In genomic region chrY:21105529-21105928, GRCh38 we compare ENCODE assay signal across 14 cellular contexts.
A peak's percentile ranks its signal among the peaks of the same experiment; 100 is the strongest.
DNase-seq lines count a peak whose midpoint lies in the region; ATAC-seq lines count a peak whose summit lies in the region.
"Had no signal": no experiment of that assay in that cellular context is flagged by ENCODE, and none has a peak within 500 bp of the region (broad histone marks: within the 10 kb centered on the region; RNA-seq: fewer than 3 reads in every experiment).

No MANE protein-coding gene starts in this region.

- H3K4me3 Mint-ChIP-seq in activated CD4-positive, alpha-beta T cell treated with anti-CD3 and anti-CD28 coated beads for 36 hours, result no peak overlapping the region
- no peak overlapping the region for H3K4me3 Mint-ChIP-seq in activated naive CD4-positive, alpha-beta T cell treated with anti-CD3 and anti-CD28 coated beads, Interleukin-2, amount 50 U/mL, for 24 hours
- peak overlapping the region; percentile 45 for H3K4me3 Mint-ChIP-seq in activated T-helper 1 cell treated with anti-CD3 and anti-CD28 coated beads, Interleukin-12 subunit alpha, Interleukin-12 subunit beta, Interleukin-2, Interleukin-4 antibody, amounts not matched to agents 30 ng/mL and 10 ng/mL and 1 ng/mL, durations not matched to agents 14 hours and 24 hours and 36 hours
- H3K4me3 Mint-ChIP-seq in activated naive CD8-positive, alpha-beta T cell treated with anti-CD3 and anti-CD28 coated beads, Interleukin-2, amount 50 U/mL, for 24 hours, result no peak overlapping the region
- H3K4me3 Mint-ChIP-seq: CD4-positive, CD25-positive, alpha-beta regulatory T cell had no signal

- CTCF ChIA-PET in activated CD4-positive, alpha-beta T cell treated with anti-CD3 and anti-CD28 coated beads for 36 hours (lab: Charles Lee), result no interaction called here

- H3K4me1 Mint-ChIP-seq in activated CD4-positive, alpha-beta T cell treated with anti-CD3 and anti-CD28 coated beads for 36 hours, result peaks cover 33% of the 10 kb centered on the region
- H3K4me1 Mint-ChIP-seq in activated naive CD4-positive, alpha-beta T cell treated with anti-CD3 and anti-CD28 coated beads, Interleukin-2, amount 50 U/mL, for 24 hours, result peaks cover 46% of the 10 kb centered on the region
- H3K4me1 Mint-ChIP-seq in activated T-helper 1 cell treated with anti-CD3 and anti-CD28 coated beads, Interleukin-12 subunit alpha, Interleukin-12 subunit beta, Interleukin-2, Interleukin-4 antibody, amounts not matched to agents 30 ng/mL and 10 ng/mL and 1 ng/mL, durations not matched to agents 14 hours and 24 hours and 36 hours (ENCODE audit: low read depth), result peaks cover 47% of the 10 kb centered on the region
- peaks cover 16% of the 10 kb centered on the region for H3K4me1 Mint-ChIP-seq in activated naive CD8-positive, alpha-beta T cell treated with anti-CD3 and anti-CD28 coated beads, Interleukin-2, amount 50 U/mL, for 24 hours

- DNase-seq in activated CD4-positive, alpha-beta T cell treated with anti-CD3 and anti-CD28 coated beads for 36 hours, result no peak
- DNase-seq in activated CD4-positive, alpha-beta T cell treated with anti-CD3 and anti-CD28 coated beads, Interleukin-2, amount 50 U/mL, for 1 hour, result no peak
- no peak for DNase-seq in activated naive CD4-positive, alpha-beta T cell treated with Interleukin-2 at 50 U/mL for 16 hours
- no peak for DNase-seq in activated T-helper 1 cell treated with anti-CD3 and anti-CD28 coated beads, Interleukin-12 subunit alpha, Interleukin-12 subunit beta, Interleukin-2, Interleukin-4 antibody, amounts not matched to agents 30 ng/mL and 10 ng/mL and 1 ng/mL, durations not matched to agents 14 hours and 24 hours and 36 hours (ENCODE audit: low spot score)
- no peak for DNase-seq in activated naive CD8-positive, alpha-beta T cell treated with anti-CD3 and anti-CD28 coated beads, Interleukin-2, amount 50 U/mL, for 24 hours
- no peak for DNase-seq in NCI-H146 treated with DMSO at 0.1 percent for 48 hours (lab: John Stamatoyannopoulos, UW; ENCODE audit: unreplicated experiment)
- DNase-seq: 8988T; AML-193; CD4-positive, CD25-positive, alpha-beta regulatory T cell; DMS53; GM23248 had no signal

- peak; percentile 70 for ATAC-seq in activated CD4-positive, alpha-beta T cell treated with anti-CD3 and anti-CD28 coated beads for 36 hours
- ATAC-seq in activated naive CD8-positive, alpha-beta T cell treated with anti-CD3 and anti-CD28 coated beads, Interleukin-2, amount 50 U/mL, for 24 hours, result peak; percentile 15
- no peak for ATAC-seq in GM18907 (IDR thresholded peaks at IDR 0.05; ENCODE audit: unreplicated experiment)
- ATAC-seq: HCT116 had no signal

- POLR2A ChIA-PET in activated CD4-positive, alpha-beta T cell treated with anti-CD3 and anti-CD28 coated beads for 36 hours (lab: Charles Lee), result no interaction called here

- H3K9me3 Mint-ChIP-seq in activated CD4-positive, alpha-beta T cell treated with anti-CD3 and anti-CD28 coated beads for 36 hours (ENCODE audit: low read depth), result no peaks in the 10 kb centered on the region
- no peaks in the 10 kb centered on the region for H3K9me3 Mint-ChIP-seq in activated naive CD4-positive, alpha-beta T cell treated with anti-CD3 and anti-CD28 coated beads, Interleukin-2, amount 50 U/mL, for 24 hours
- H3K9me3 Mint-ChIP-seq in activated T-helper 1 cell treated with anti-CD3 and anti-CD28 coated beads, Interleukin-12 subunit alpha, Interleukin-12 subunit beta, Interleukin-2, Interleukin-4 antibody, amounts not matched to agents 30 ng/mL and 10 ng/mL and 1 ng/mL, durations not matched to agents 14 hours and 24 hours and 36 hours, result peaks cover 3% of the 10 kb centered on the region
- no peaks in the 10 kb centered on the region for H3K9me3 Mint-ChIP-seq in activated naive CD8-positive, alpha-beta T cell treated with anti-CD3 and anti-CD28 coated beads, Interleukin-2, amount 50 U/mL, for 24 hours

- no peaks in the 10 kb centered on the region for H3K36me3 Mint-ChIP-seq in activated CD4-positive, alpha-beta T cell treated with anti-CD3 and anti-CD28 coated beads for 36 hours (ENCODE audit: low read depth)
- peaks cover 2% of the 10 kb centered on the region for H3K36me3 Mint-ChIP-seq in activated naive CD4-positive, alpha-beta T cell treated with anti-CD3 and anti-CD28 coated beads, Interleukin-2, amount 50 U/mL, for 24 hours
- H3K36me3 Mint-ChIP-seq in activated T-helper 1 cell treated with anti-CD3 and anti-CD28 coated beads, Interleukin-12 subunit alpha, Interleukin-12 subunit beta, Interleukin-2, Interleukin-4 antibody, amounts not matched to agents 30 ng/mL and 10 ng/mL and 1 ng/mL, durations not matched to agents 14 hours and 24 hours and 36 hours (ENCODE audit: low read depth), result peaks cover 2% of the 10 kb centered on the region
- no peaks in the 10 kb centered on the region for H3K36me3 Mint-ChIP-seq in activated naive CD8-positive, alpha-beta T cell treated with anti-CD3 and anti-CD28 coated beads, Interleukin-2, amount 50 U/mL, for 24 hours (ENCODE audit: low read depth)
- H3K36me3 Mint-ChIP-seq: CD4-positive, CD25-positive, alpha-beta regulatory T cell had no signal

- H3K27ac Mint-ChIP-seq in activated CD4-positive, alpha-beta T cell treated with anti-CD3 and anti-CD28 coated beads for 36 hours, result peak overlapping the region; percentile 84
- H3K27ac Mint-ChIP-seq in activated naive CD4-positive, alpha-beta T cell treated with anti-CD3 and anti-CD28 coated beads, Interleukin-2, amount 50 U/mL, for 24 hours, result peak overlapping the region; percentile 85
- H3K27ac Mint-ChIP-seq in activated T-helper 1 cell treated with anti-CD3 and anti-CD28 coated beads, Interleukin-12 subunit alpha, Interleukin-12 subunit beta, Interleukin-2, Interleukin-4 antibody, amounts not matched to agents 30 ng/mL and 10 ng/mL and 1 ng/mL, durations not matched to agents 14 hours and 24 hours and 36 hours, result peak overlapping the region; percentile 94
- H3K27ac Mint-ChIP-seq in activated naive CD8-positive, alpha-beta T cell treated with anti-CD3 and anti-CD28 coated beads, Interleukin-2, amount 50 U/mL, for 24 hours, result peak overlapping the region; percentile 55

- intact Hi-C loops in activated CD4-positive, alpha-beta T cell treated with anti-CD3 and anti-CD28 coated beads for 36 hours (cut with DNase I, micrococcal nuclease), result loop anchor here in 1 of 2 experiments (10.0 kb wide), 1 partner anchor 531 kb away; the partner anchor contains the start of gene EIF1AY
- intact Hi-C loops in activated T-helper 1 cell treated with anti-CD3 and anti-CD28 coated beads, Interleukin-12 subunit alpha, Interleukin-12 subunit beta, Interleukin-2, Interleukin-4 antibody, amounts not matched to agents 30 ng/mL and 10 ng/mL and 1 ng/mL, durations not matched to agents 14 hours and 24 hours and 36 hours (cut with micrococcal nuclease), result loop anchor here (2.0 to 5.0 kb wide), 6 partner anchors 71 to 529 kb away; no protein-coding TSS in a partner anchor

- H3K27me3 Mint-ChIP-seq in activated CD4-positive, alpha-beta T cell treated with anti-CD3 and anti-CD28 coated beads for 36 hours, result no peaks in the 10 kb centered on the region
- no peaks in the 10 kb centered on the region for H3K27me3 Mint-ChIP-seq in activated naive CD4-positive, alpha-beta T cell treated with anti-CD3 and anti-CD28 coated beads, Interleukin-2, amount 50 U/mL, for 24 hours
- H3K27me3 Mint-ChIP-seq in activated T-helper 1 cell treated with anti-CD3 and anti-CD28 coated beads, Interleukin-12 subunit alpha, Interleukin-12 subunit beta, Interleukin-2, Interleukin-4 antibody, amounts not matched to agents 30 ng/mL and 10 ng/mL and 1 ng/mL, durations not matched to agents 14 hours and 24 hours and 36 hours (ENCODE audit: insufficient read depth), result no peaks in the 10 kb centered on the region
- no peaks in the 10 kb centered on the region for H3K27me3 Mint-ChIP-seq in activated naive CD8-positive, alpha-beta T cell treated with anti-CD3 and anti-CD28 coated beads, Interleukin-2, amount 50 U/mL, for 24 hours
- H3K27me3 Mint-ChIP-seq: CD4-positive, CD25-positive, alpha-beta regulatory T cell had no signal
